ENCODE assay signal across 8 cellular contexts in the genomic region with DNA sequence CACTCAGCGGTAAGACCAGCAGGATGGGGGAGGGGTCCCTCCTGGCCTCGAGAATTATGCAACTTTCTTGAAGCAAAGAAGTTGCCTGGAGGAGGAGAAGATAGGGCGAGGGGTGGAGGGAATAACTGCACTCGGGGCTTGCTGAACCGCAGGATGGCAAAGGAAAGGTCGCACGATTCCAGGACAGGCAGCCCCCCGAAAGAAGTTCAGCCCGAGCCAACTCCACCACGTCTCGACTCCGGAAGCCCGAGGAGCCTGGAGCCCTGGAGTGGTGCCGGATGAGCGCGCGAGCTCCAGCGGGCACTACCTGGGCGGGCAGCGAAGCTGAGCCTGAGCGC. TPM values are rescaled to one million over a fixed set of nuclear protein-coding genes. Genes with fewer than 3 reads are reported as not detected.
DNase-seq lines count a peak whose midpoint lies in the region; ATAC-seq and TF ChIP-seq lines count a peak whose summit lies in the region.

No MANE protein-coding gene starts in this region.

- peaks cover 13% of the 10 kb centered on the region for H3K4me1 ChIP-seq in KMS-11 (ENCODE audit: low read depth, poor library complexity, severe bottlenecking)
- peaks cover 39% of the 10 kb centered on the region for H3K4me1 ChIP-seq in mammary epithelial cell (ENCODE audit: insufficient read depth, low read length)
- peaks cover 1 to 43% (median 41%) of the 10 kb centered on the region in 5 donors for H3K4me1 ChIP-seq in subcutaneous abdominal adipose tissue (ENCODE audit: control insufficient read depth in 5 of 5, insufficient read depth in 5 of 5, low read length in 5 of 5)

- H3K9ac ChIP-seq in KMS-11 (peak overlapping the region; percentile 86; the same call in 1 of the 2 replicates), mammary epithelial cell (ENCODE audit: insufficient read depth, low read length) (peak overlapping the region; percentile 90), subcutaneous abdominal adipose tissue (ENCODE audit: low read length in 5 of 5) (peak overlapping the region; percentile 6 to 84 (median 80))

- DNase-seq in mammary epithelial cell: no peak
- no peak for DNase-seq in midbrain (lab: John Stamatoyannopoulos, UW)

- no peak for TF ChIP-seq CTCF in KMS-11 (conservative IDR thresholded peaks at IDR 0.05; ENCODE audit: low read depth, low read length)
- TF ChIP-seq CTCF in mammary epithelial cell (conservative IDR thresholded peaks at IDR 0.05 in 1 of 2, IDR thresholded peaks at IDR 0.05 in 1 of 2; ENCODE audit: extremely low read depth in 1 of 2, insufficient read depth in 1 of 2, low read depth in 1 of 2, low read length in 2 of 2): no peak

- in situ Hi-C loops in mammary epithelial cell (cut with MboI; ENCODE audit: low sequenced_read_pairs in 2 of 2): loop anchor here (10.0 kb wide), 1 partner anchor 73 kb away; no protein-coding TSS in a partner anchor

- no peaks in the 10 kb centered on the region for H3K36me3 ChIP-seq in KMS-11 (ENCODE audit: insufficient read depth)
- H3K36me3 ChIP-seq in mammary epithelial cell (ENCODE audit: insufficient read depth, low read length): no peaks in the 10 kb centered on the region
- H3K36me3 ChIP-seq in subcutaneous abdominal adipose tissue (ENCODE audit: control insufficient read depth in 5 of 5, insufficient read depth in 5 of 5, low read length in 5 of 5): peaks cover 0 to 4% (median 0%) of the 10 kb centered on the region in 5 donors

- ATAC-seq in GM18873 (IDR thresholded peaks at IDR 0.05; ENCODE audit: low FRiP score, unreplicated experiment) (peak; percentile 19), HG03196 (IDR thresholded peaks at IDR 0.05; ENCODE audit: unreplicated experiment) (no peak), HG03457 (IDR thresholded peaks at IDR 0.05; ENCODE audit: unreplicated experiment) (no peak)

- dilution Hi-C loops in mammary epithelial cell (cut with HindIII; ENCODE audit: low sequenced_read_pairs): no loop called here

- intact Hi-C loops in mammary epithelial cell (cut with micrococcal nuclease): loop anchor here (2.0 kb wide), 1 partner anchor 39 kb away; no protein-coding TSS in a partner anchor

- WGBS in mammary epithelial cell (ENCODE audit: low coverage, missing lambda C conversion rate): 0% methylated on average over 9 of the region's 21 CpGs

- CTCF ChIA-PET in mammary epithelial cell (lab: Charles Lee; ENCODE audit: low non-redundant PET): no interaction called here

- no peaks in the 10 kb centered on the region for H3K9me3 ChIP-seq in mammary epithelial cell (replicated peaks; ENCODE audit: insufficient read depth, low read length)
- no peaks in the 10 kb centered on the region for H3K9me3 ChIP-seq in subcutaneous abdominal adipose tissue (ENCODE audit: control insufficient read depth in 5 of 5, low read length in 5 of 5)

- no peaks in the 10 kb centered on the region for H4K20me1 ChIP-seq in KMS-11 (ENCODE audit: insufficient read depth)
- H4K20me1 ChIP-seq in mammary epithelial cell (ENCODE audit: insufficient read depth, low read length): no peaks in the 10 kb centered on the region

- H3K4me3 ChIP-seq in KMS-11 (IDR thresholded peaks at IDR 0.05; ENCODE audit: insufficient read depth, low read depth, low read length): no peak overlapping the region
- H3K4me3 ChIP-seq in mammary epithelial cell (replicated peaks in 1 of 3; ENCODE audit: insufficient read depth in 1 of 3, low read depth in 2 of 3, low read length in 3 of 3): peak overlapping the region; percentile 60 to 84 (median 83)
- H3K4me3 ChIP-seq in subcutaneous abdominal adipose tissue (ENCODE audit: low read depth in 1 of 5, low read length in 5 of 5): peak overlapping the region; percentile 89 to 96 (median 91)

- peak overlapping the region; percentile 86; the same call in 1 of the 2 replicates for H3K4me2 ChIP-seq in KMS-11
- H3K4me2 ChIP-seq in mammary epithelial cell (ENCODE audit: insufficient read depth, low read depth, low read length): peak overlapping the region; percentile 95

- H3K79me2 ChIP-seq in KMS-11 (ENCODE audit: insufficient read depth, low read depth) (no peaks in the 10 kb centered on the region), mammary epithelial cell (ENCODE audit: insufficient read depth, low read length) (peaks cover 52% of the 10 kb centered on the region)

- peak overlapping the region; percentile 98 for H2AFZ ChIP-seq in KMS-11 (ENCODE audit: low read depth)
- peak overlapping the region; percentile 75 for H2AFZ ChIP-seq in mammary epithelial cell (ENCODE audit: low read depth, low read length)

- H3K27ac ChIP-seq in KMS-11: no peak overlapping the region
- peak overlapping the region; percentile 89 for H3K27ac ChIP-seq in mammary epithelial cell (ENCODE audit: insufficient read depth, low read depth, low read length)
- peak overlapping the region; percentile 94 for H3K27ac ChIP-seq in layer of hippocampus (ENCODE audit: low read depth, low read length)
- peak overlapping the region; percentile 99 for H3K27ac ChIP-seq in subcutaneous abdominal adipose tissue (ENCODE audit: low read depth, low read length)

- TSS peak; percentile 34 for BruUV-seq in mammary epithelial cell (replicated peaks; lab: Mats Ljungman, UMichigan)

- H3K27me3 ChIP-seq in KMS-11 (ENCODE audit: insufficient read depth, low read depth) (no peaks in the 10 kb centered on the region), mammary epithelial cell (ENCODE audit: insufficient read depth, low read length) (no peaks in the 10 kb centered on the region), layer of hippocampus (ENCODE audit: control insufficient read depth, insufficient read depth, low read length) (no peaks in the 10 kb centered on the region), subcutaneous abdominal adipose tissue (ENCODE audit: control insufficient read depth in 5 of 5, insufficient read depth in 4 of 5, low read length in 5 of 5) (no peaks in the 10 kb centered on the region)

RNA-seq across cellular contexts. Expression of a gene that starts 0.4 kb away (rescaled TPM):
- 10 to 100 TPM; 56.1 to 58.0 TPM for total RNA-seq in mammary epithelial cell
- polyA plus RNA-seq in mammary epithelial cell: 76.3 TPM
- polyA minus RNA-seq in mammary epithelial cell: 149 TPM
